21 cellular contexts compared by ENCODE assay signal in genomic region chr16:54070944-54071343, GRCh38.
A peak's percentile ranks its signal among the peaks of the same experiment; 100 is the strongest.
DNase-seq lines count a peak whose midpoint lies in the region; ATAC-seq, FAIRE-seq and TF ChIP-seq lines count a peak whose summit lies in the region.
"Had no signal": no experiment of that assay in that cellular context is flagged by ENCODE, and none has a peak within 500 bp of the region (broad histone marks: within the 10 kb centered on the region; RNA-seq: fewer than 3 reads in every experiment).

No MANE protein-coding gene starts in this region.

- BruUV-seq in mammary epithelial cell (replicated peaks; lab: Mats Ljungman, UMichigan) = no TSS peak

- no peaks in the 10 kb centered on the region for H3K27me3 Mint-ChIP-seq in neural progenitor cell (ENCODE audit: insufficient read depth, low read depth)
- H3K27me3 Mint-ChIP-seq in activated naive CD4-positive, alpha-beta T cell treated with anti-CD3 and anti-CD28 coated beads, Interleukin-2, amount 10 ng/mL, durations not matched to agents 7 days and 5 days = no peaks in the 10 kb centered on the region
- H3K27me3 Mint-ChIP-seq: CD4-positive, CD25-positive, alpha-beta regulatory T cell had no signal

- peak overlapping the region; percentile 30 for H3K27ac Mint-ChIP-seq in neural progenitor cell
- H3K27ac Mint-ChIP-seq in activated naive CD4-positive, alpha-beta T cell treated with anti-CD3 and anti-CD28 coated beads, Interleukin-2, amount 10 ng/mL, durations not matched to agents 7 days and 5 days = no peak overlapping the region
- H3K27ac Mint-ChIP-seq: activated T-cell treated with anti-CD3 and anti-CD28 coated beads, Interleukin-2, amount 50 U/mL, for 72 hours; CD4-positive, CD25-positive, alpha-beta regulatory T cell; T-helper 2 cell treated with Interferon-gamma antibody and Interleukin-4, amounts not matched to agents 5 μg/mL and 100 μg/mL, for 36 hours had no signal

- H3K36me3 Mint-ChIP-seq in neural progenitor cell = no peaks in the 10 kb centered on the region
- no peaks in the 10 kb centered on the region for H3K36me3 Mint-ChIP-seq in activated naive CD4-positive, alpha-beta T cell treated with anti-CD3 and anti-CD28 coated beads, Interleukin-2, amount 10 ng/mL, durations not matched to agents 7 days and 5 days

- peaks cover 0 to 12% of the 10 kb centered on the region in 2 donors for H3K4me1 ChIP-seq in breast epithelium
- H3K4me1 ChIP-seq in mammary epithelial cell (ENCODE audit: insufficient read depth, low read length) = peaks cover 7% of the 10 kb centered on the region
- H3K4me1 ChIP-seq in neural progenitor cell = peaks cover 6% of the 10 kb centered on the region
- H3K4me1 ChIP-seq: colonic mucosa had no signal

- no peak overlapping the region for H3K4me3 ChIP-seq in breast epithelium
- H3K4me3 ChIP-seq in mammary epithelial cell (replicated peaks in 1 of 3; ENCODE audit: insufficient read depth in 1 of 3, low read depth in 2 of 3, low read length in 3 of 3) = no peak overlapping the region
- H3K4me3 ChIP-seq in neural progenitor cell = no peak overlapping the region
- H3K4me3 ChIP-seq: colonic mucosa, GM23248, mucosa of descending colon had no signal

- H3K4me2 ChIP-seq in mammary epithelial cell (ENCODE audit: insufficient read depth, low read depth, low read length) (no peak overlapping the region), neural progenitor cell (no peak overlapping the region)

- no peak overlapping the region for H3K4me3 Mint-ChIP-seq in neural progenitor cell
- no peak overlapping the region for H3K4me3 Mint-ChIP-seq in activated naive CD4-positive, alpha-beta T cell treated with anti-CD3 and anti-CD28 coated beads, Interleukin-2, amount 10 ng/mL, durations not matched to agents 7 days and 5 days
- H3K4me3 Mint-ChIP-seq: activated T-cell treated with anti-CD3 and anti-CD28 coated beads, Interleukin-2, amount 50 U/mL, for 72 hours; CD4-positive, CD25-positive, alpha-beta regulatory T cell; T-helper 2 cell treated with Interferon-gamma antibody and Interleukin-4, amounts not matched to agents 5 μg/mL and 100 μg/mL, for 36 hours had no signal

- H3K79me2 ChIP-seq in mammary epithelial cell (ENCODE audit: insufficient read depth, low read length) (no peaks in the 10 kb centered on the region), neural progenitor cell (ENCODE audit: low read depth) (no peaks in the 10 kb centered on the region)

- H3K9ac ChIP-seq in mammary epithelial cell (ENCODE audit: insufficient read depth, low read length) (no peak overlapping the region), neural progenitor cell (no peak overlapping the region)
- H3K9ac ChIP-seq: GM23248 had no signal

- CTCF ChIA-PET in mammary epithelial cell (lab: Charles Lee; ENCODE audit: low non-redundant PET) = no interaction called here
- CTCF ChIA-PET in activated naive CD4-positive, alpha-beta T cell treated with anti-CD3 and anti-CD28 coated beads, Interleukin-2, amount 10 ng/mL, durations not matched to agents 7 days and 5 days (lab: Charles Lee) = interaction anchor here (0.8 kb wide), 1 partner anchor 177 kb away, joined by 3 read pairs; no protein-coding TSS in a partner anchor

- intact Hi-C loops in breast epithelium (cut with DNase I; ENCODE audit: low total_unique reads) = no loop called here
- intact Hi-C loops in mammary epithelial cell (cut with micrococcal nuclease) = no loop called here

- ATAC-seq in HG02678 (IDR thresholded peaks at IDR 0.05; ENCODE audit: unreplicated experiment) (peak; percentile 62), GM21528 (IDR thresholded peaks at IDR 0.05; ENCODE audit: low FRiP score, unreplicated experiment) (no peak)
- ATAC-seq: activated T-cell treated with anti-CD3 and anti-CD28 coated beads, Interleukin-2, amount 50 U/mL, for 72 hours; mucosa of descending colon had no signal

- in situ Hi-C loops in mammary epithelial cell (cut with MboI; ENCODE audit: low sequenced_read_pairs in 2 of 2) = no loop called here

- H3K27ac ChIP-seq in breast epithelium = peak overlapping the region; percentile 1 to 8
- no peak overlapping the region for H3K27ac ChIP-seq in mammary epithelial cell (ENCODE audit: insufficient read depth, low read depth, low read length)
- H3K27ac ChIP-seq in neural progenitor cell = no peak overlapping the region
- H3K27ac ChIP-seq: colonic mucosa, epithelial cell of prostate, GM23248, RWPE1 had no signal

- H3K9me3 ChIP-seq in breast epithelium = no peaks in the 10 kb centered on the region
- H3K9me3 ChIP-seq in mammary epithelial cell (replicated peaks; ENCODE audit: insufficient read depth, low read length) = no peaks in the 10 kb centered on the region
- H3K9me3 ChIP-seq in neural progenitor cell (ENCODE audit: low read depth) = no peaks in the 10 kb centered on the region
- H3K9me3 ChIP-seq: colonic mucosa, mucosa of descending colon had no signal

- H3K36me3 ChIP-seq in breast epithelium (no peaks in the 10 kb centered on the region), mammary epithelial cell (ENCODE audit: insufficient read depth, low read length) (no peaks in the 10 kb centered on the region), neural progenitor cell (no peaks in the 10 kb centered on the region)
- H3K36me3 ChIP-seq: colonic mucosa had no signal

- dilution Hi-C loops in mammary epithelial cell (cut with HindIII; ENCODE audit: low sequenced_read_pairs) = no loop called here

- WGBS in mammary epithelial cell (ENCODE audit: low coverage, missing lambda C conversion rate) = 100% methylated on average over 1 of the region's 1 CpG

- H3K27me3 ChIP-seq in breast epithelium (no peaks in the 10 kb centered on the region), mammary epithelial cell (ENCODE audit: insufficient read depth, low read length) (no peaks in the 10 kb centered on the region), neural progenitor cell (no peaks in the 10 kb centered on the region)
- H3K27me3 ChIP-seq: colonic mucosa had no signal

- H4K20me1 ChIP-seq in mammary epithelial cell (ENCODE audit: insufficient read depth, low read length) (no peaks in the 10 kb centered on the region), neural progenitor cell (ENCODE audit: low read depth) (no peaks in the 10 kb centered on the region)

- H3K9me3 Mint-ChIP-seq in neural progenitor cell = no peaks in the 10 kb centered on the region
- H3K9me3 Mint-ChIP-seq in activated naive CD4-positive, alpha-beta T cell treated with anti-CD3 and anti-CD28 coated beads, Interleukin-2, amount 10 ng/mL, durations not matched to agents 7 days and 5 days = no peaks in the 10 kb centered on the region
- H3K9me3 Mint-ChIP-seq: activated T-cell treated with anti-CD3 and anti-CD28 coated beads, Interleukin-2, amount 50 U/mL, for 72 hours; T-helper 2 cell treated with Interferon-gamma antibody and Interleukin-4, amounts not matched to agents 5 μg/mL and 100 μg/mL, for 36 hours had no signal

- DNase-seq in breast epithelium (ENCODE audit: low spot score in 2 of 2) (no peak), mammary epithelial cell (no peak), HTR-8/SVneo (ENCODE audit: insufficient read length, low spot score) (no peak), neural progenitor cell (ENCODE audit: low spot score) (no peak), anterior cingulate cortex (lab: John Stamatoyannopoulos, UW) (no peak)
- DNase-seq in activated naive CD4-positive, alpha-beta T cell treated with anti-CD3 and anti-CD28 coated beads, Interleukin-2, amount 10 ng/mL, durations not matched to agents 7 days and 5 days = no peak
- DNase-seq: 8988T; activated CD4-positive, alpha-beta T cell treated with anti-CD3 and anti-CD28 coated beads for 4 hours; activated T-cell treated with anti-CD3 and anti-CD28 coated beads, Interleukin-2, amount 50 U/mL, for 72 hours; CD4-positive, CD25-positive, alpha-beta regulatory T cell; colonic mucosa; GM23248; kidney; mucosa of descending colon; NCI-H1694 treated with DMSO at 0.1 percent for 48 hours; NCI-H510A had no signal

- no peaks in the 10 kb centered on the region for H3F3A ChIP-seq in neural progenitor cell (ENCODE audit: low read depth)

- no peak for TF ChIP-seq CTCF in breast epithelium (IDR thresholded peaks at IDR 0.05)
- no peak for TF ChIP-seq CTCF in mammary epithelial cell (conservative IDR thresholded peaks at IDR 0.05 in 1 of 2, IDR thresholded peaks at IDR 0.05 in 1 of 2; ENCODE audit: extremely low read depth in 1 of 2, insufficient read depth in 1 of 2, low read depth in 1 of 2, low read length in 2 of 2)
- TF ChIP-seq CTCF in neural progenitor cell (IDR thresholded peaks at IDR 0.05) = no peak

- no peak for TF ChIP-seq POLR2A in breast epithelium (IDR thresholded peaks at IDR 0.05)

- FAIRE-seq in HTR-8/SVneo (lab: Jason Lieb, UNC) = peak; percentile 42
- FAIRE-seq: kidney had no signal

- H2AFZ ChIP-seq in mammary epithelial cell (ENCODE audit: low read depth, low read length) (no peak overlapping the region), neural progenitor cell (replicated peaks) (no peak overlapping the region)
- H2AFZ ChIP-seq: GM23248 had no signal

- H3K4me1 Mint-ChIP-seq in neural progenitor cell = peaks cover 39% of the 10 kb centered on the region
- no peaks in the 10 kb centered on the region for H3K4me1 Mint-ChIP-seq in activated naive CD4-positive, alpha-beta T cell treated with anti-CD3 and anti-CD28 coated beads, Interleukin-2, amount 10 ng/mL, durations not matched to agents 7 days and 5 days

Comparison
In these comparisons a context has a peak if more than half of its experiments do, and no peak if none do; other contexts are left out.
1. H3K27ac ChIP-seq: peak in breast epithelium (2 of 2); none in mammary epithelial cell (single experiment) and neural progenitor cell (single experiment).